In genomic region chr17:28720247-28720996, GRCh38 we compare ENCODE assay signal across 8 cellular contexts. TPM values are rescaled to one million over a fixed set of nuclear protein-coding genes. Genes with fewer than 3 reads are reported as not detected.
DNase-seq lines count a peak whose midpoint lies in the region; ATAC-seq, FAIRE-seq and TF ChIP-seq lines count a peak whose summit lies in the region.

No MANE protein-coding gene starts in this region.

- H3K36me3 Mint-ChIP-seq in immature natural killer cell, result peaks cover 7 to 33% (median 21%) of the 10 kb centered on the region in 3 donors

- peaks cover 48 to 59% of the 10 kb centered on the region in 2 donors for H3K4me1 Mint-ChIP-seq in immature natural killer cell

- peak; percentile 2 for ATAC-seq in stimulated activated naive CD8-positive, alpha-beta T cell treated with anti-CD3 and anti-CD28 coated beads, Interleukin-15, Interleukin-2, amounts not matched to agents 100 U/mL and 50 U/mL, for 24 hours
- no peak for ATAC-seq in GM19463 (IDR thresholded peaks at IDR 0.05; ENCODE audit: unreplicated experiment)

- no peak for FAIRE-seq in GM19239 (lab: Jason Lieb, UNC)

- H3K27me3 Mint-ChIP-seq in immature natural killer cell (ENCODE audit: low read depth in 3 of 3), result peaks cover 3 to 25% (median 18%) of the 10 kb centered on the region in 3 donors

- H3K27ac Mint-ChIP-seq in immature natural killer cell, result peak overlapping the region; percentile 93 to 99 (median 95)

- H3K4me3 Mint-ChIP-seq in immature natural killer cell, result peak overlapping the region; percentile 95 to 100 (median 98)

- DNase-seq in AG10803 (ENCODE audit: low read depth), result no peak
- DNase-seq in HT-29 (ENCODE audit: low spot score), result peak; percentile 56
- DNase-seq in activated naive CD4-positive, alpha-beta T cell treated with anti-CD3 and anti-CD28 coated beads, Interleukin-2, amount 50 U/mL, for 16 hours, result peak; percentile 52
- peak in 1 of 3 donors; percentile 24 for DNase-seq in immature natural killer cell
- peak; percentile 54 for DNase-seq in stimulated activated naive CD8-positive, alpha-beta T cell treated with anti-CD3 and anti-CD28 coated beads, Interleukin-15, Interleukin-2, amounts not matched to agents 100 U/mL and 50 U/mL, for 24 hours
- no peak for DNase-seq in GM19239 (ENCODE audit: insufficient read length, low spot score)
- DNase-seq in inferior parietal cortex (ENCODE audit: extremely low spot score), result no peak

- no peak; the same call in none of the 2 replicates for TF ChIP-seq CTCF in AG10803 (conservative IDR thresholded peaks at IDR 0.05; ENCODE audit: low read length)

- peak overlapping the region; percentile 94 for H3K4me3 ChIP-seq in AG10803 (ENCODE audit: low read length)

- H3K9me3 Mint-ChIP-seq in immature natural killer cell, result no peaks in the 10 kb centered on the region

RNA-seq across cellular contexts. Expression of gene RPL23A, which starts 0.6 kb away (rescaled TPM):
- 601 and 602 TPM in 2 replicates for total RNA-seq in HT-29 (2014; rRNA removed; shearing (Covaris generic))
- 1,000 to 10,000 TPM; 2,545 to 3,232 (median 2,896) TPM for polyA plus RNA-seq in immature natural killer cell

RNA-seq across cellular contexts. Expression of gene RAB34, which starts 2.8 kb away (rescaled TPM):
- total RNA-seq in HT-29 (2014; rRNA removed; shearing (Covaris generic)), result 0.97 TPM in 1 of 2 replicates, not detected in the other
- 1 to 10 TPM; 2.3 to 6.1 (median 5.3) TPM for polyA plus RNA-seq in immature natural killer cell

RNA-seq across cellular contexts. Expression of gene TLCD1, which starts 5.6 kb away (rescaled TPM):
- total RNA-seq in HT-29 (2014; rRNA removed; shearing (Covaris generic)), result 30.6 and 44.6 TPM in 2 replicates
- polyA plus RNA-seq in immature natural killer cell, result not detected

RNA-seq across cellular contexts. Expression of gene NEK8, which starts 8.2 kb away (rescaled TPM):
- 13.9 and 15.0 TPM in 2 replicates for total RNA-seq in HT-29 (2014; rRNA removed; shearing (Covaris generic))
- 1 to 10 TPM; 1.7 to 4.2 (median 3.6) TPM for polyA plus RNA-seq in immature natural killer cell

RNA-seq across cellular contexts. Expression of gene PROCA1, which starts 8.7 kb away (rescaled TPM):
- 1.7 and 3.8 TPM in 2 replicates for total RNA-seq in HT-29 (2014; rRNA removed; shearing (Covaris generic))
- 1 to 10 TPM in 1 of 3 donors, under 1 TPM in 2; 0.59 to 1.8 (median 0.60) TPM for polyA plus RNA-seq in immature natural killer cell

Comparison
In these comparisons a context has a peak if more than half of its experiments do, and no peak if none do; other contexts are left out.
1. DNase-seq: peak in HT-29 (single experiment), activated naive CD4-positive, alpha-beta T cell treated with anti-CD3 and anti-CD28 coated beads, Interleukin-2, amount 50 U/mL, for 16 hours (single experiment) and stimulated activated naive CD8-positive, alpha-beta T cell treated with anti-CD3 and anti-CD28 coated beads, Interleukin-15, Interleukin-2, amounts not matched to agents 100 U/mL and 50 U/mL, for 24 hours (single experiment); none in AG10803 (single experiment), GM19239 (single experiment) and inferior parietal cortex (single experiment).